Comparison of ENCODE assay signal across 6 cellular contexts in the genomic region with DNA sequence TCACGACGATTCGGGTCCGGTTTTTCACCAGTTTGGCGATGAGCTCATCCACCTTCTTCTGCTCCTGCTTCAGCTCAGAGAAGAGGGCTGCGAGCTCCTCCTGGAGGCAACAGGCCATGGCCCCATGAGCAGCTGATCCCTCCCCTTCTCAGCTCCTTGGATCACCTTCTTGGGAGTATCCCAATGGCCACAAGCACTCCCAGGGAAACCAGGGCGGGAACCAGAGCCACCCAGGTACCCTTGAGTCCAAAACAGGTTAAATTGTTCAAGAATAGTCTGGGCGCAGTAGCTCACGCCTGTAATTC. TPM values are rescaled to one million over a fixed set of nuclear protein-coding genes. Genes with fewer than 3 reads are reported as not detected.
"Had no signal": no experiment of that assay in that cellular context is flagged by ENCODE, and none has a peak within 500 bp of the region (broad histone marks: within the 10 kb centered on the region; RNA-seq: fewer than 3 reads in every experiment).

No MANE protein-coding gene starts in this region.

RNA-seq across cellular contexts. Expression of a gene that starts 8.0 kb away (rescaled TPM):
- total RNA-seq: pulmonary artery endothelial cell, right atrium auricular region, smooth muscle cell, suprapubic skin, upper lobe of right lung, urinary bladder had no signal
